ENCODE assay signal across 18 cellular contexts in genomic region chr6:25921525-25922203, GRCh38. TPM values are rescaled to one million over a fixed set of nuclear protein-coding genes. Genes with fewer than 3 reads are reported as not detected.
"Had no signal": no experiment of that assay in that cellular context is flagged by ENCODE, and none has a peak within 500 bp of the region (broad histone marks: within the 10 kb centered on the region; RNA-seq: fewer than 3 reads in every experiment).

No MANE protein-coding gene starts in this region.

- H3K27me3 Mint-ChIP-seq: activated CD8-positive, alpha-beta T cell treated with anti-CD3 and anti-CD28 coated beads for 36 hours had no signal

- H3K9me3 Mint-ChIP-seq: activated CD8-positive, alpha-beta T cell treated with anti-CD3 and anti-CD28 coated beads for 36 hours; neural crest cell had no signal

- H3K4me1 Mint-ChIP-seq: neural crest cell had no signal

- H3K27me3 ChIP-seq: colonic mucosa, sigmoid colon had no signal

- H3K4me3 Mint-ChIP-seq: activated CD8-positive, alpha-beta T cell treated with anti-CD3 and anti-CD28 coated beads for 36 hours; activated naive CD4-positive, alpha-beta T cell treated with anti-CD3 and anti-CD28 coated beads for 36 hours; neural crest cell; T-helper 17 cell had no signal

- H3K36me3 ChIP-seq: colonic mucosa, sigmoid colon had no signal

- H3K9me3 ChIP-seq: colonic mucosa, sigmoid colon had no signal

- H3K4me3 ChIP-seq: colonic mucosa, sigmoid colon had no signal

- ATAC-seq: activated CD8-positive, alpha-beta T cell treated with anti-CD3 and anti-CD28 coated beads for 36 hours; T-helper 17 cell had no signal

- H3K27ac ChIP-seq: colonic mucosa, sigmoid colon had no signal

- H3K27ac Mint-ChIP-seq: activated CD8-positive, alpha-beta T cell treated with anti-CD3 and anti-CD28 coated beads for 36 hours; T-helper 17 cell had no signal

- DNase-seq: activated CD4-positive, alpha-beta T cell treated with anti-CD3 and anti-CD28 coated beads for 1 hour; activated CD8-positive, alpha-beta memory T cell treated with anti-CD3 and anti-CD28 coated beads, Interleukin-2, amount 50 U/mL, for 4 hours; activated CD8-positive, alpha-beta T cell treated with anti-CD3 and anti-CD28 coated beads for 36 hours; activated naive CD4-positive, alpha-beta T cell treated with anti-CD3 and anti-CD28 coated beads for 36 hours; colonic mucosa; foreskin melanocyte; sigmoid colon; stimulated activated CD4-positive, alpha-beta T cell treated with anti-CD3 and anti-CD28 coated beads, Interleukin-12 subunit alpha, Interleukin-12 subunit beta, amount 100 ng/mL, for 4 hours; stimulated activated naive CD4-positive, alpha-beta T cell; substantia nigra; T-helper 17 cell; trophoblast cell had no signal

- H3K4me1 ChIP-seq: colonic mucosa, sigmoid colon had no signal

RNA-seq across cellular contexts. Expression of gene SLC17A2, which starts 8.8 kb away (rescaled TPM):
- total RNA-seq: activated CD8-positive, alpha-beta T cell treated with anti-CD3 and anti-CD28 coated beads for 36 hours; cardiac septum; colonic mucosa; kidney epithelial cell; lower leg skin; neural crest cell; osteocyte; sigmoid colon; T-helper 17 cell had no signal
- polyA plus RNA-seq: adipose tissue, sigmoid colon had no signal

RNA-seq across cellular contexts. Expression of gene SLC17A3, which starts 47.6 kb away (rescaled TPM):
- total RNA-seq: activated CD8-positive, alpha-beta T cell treated with anti-CD3 and anti-CD28 coated beads for 36 hours; activated naive CD4-positive, alpha-beta T cell treated with anti-CD3 and anti-CD28 coated beads for 36 hours; cardiac septum; colonic mucosa; kidney epithelial cell; lower leg skin; neural crest cell; osteocyte; sigmoid colon had no signal
- polyA plus RNA-seq: adipose tissue, sigmoid colon had no signal
